ENCODE assay signal across 19 cellular contexts in the genomic region with DNA sequence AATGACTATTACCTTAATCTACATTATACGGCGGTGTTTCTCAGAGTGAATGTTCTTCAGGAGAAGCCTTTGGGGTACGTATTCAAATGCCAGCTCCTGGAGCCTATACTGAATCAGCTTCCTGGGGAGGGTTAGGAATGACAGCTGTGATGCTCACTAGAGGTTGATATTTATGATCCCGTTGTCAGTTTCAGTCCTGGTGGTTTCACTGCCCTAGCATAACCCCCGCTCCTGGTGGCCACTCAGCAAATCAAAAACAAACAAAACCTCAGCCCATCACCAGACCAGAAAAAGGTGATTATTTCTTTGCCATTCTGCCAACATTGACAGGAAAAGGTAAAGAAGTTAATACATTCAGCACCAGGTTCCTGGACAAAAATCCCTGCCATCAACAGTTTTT.
DNase-seq lines count a peak whose midpoint lies in the region; ATAC-seq and TF ChIP-seq lines count a peak whose summit lies in the region.
"Had no signal": no experiment of that assay in that cellular context is flagged by ENCODE, and none has a peak within 500 bp of the region (broad histone marks: within the 10 kb centered on the region; RNA-seq: fewer than 3 reads in every experiment).

No MANE protein-coding gene starts in this region.

- no peak overlapping the region for H3K4me3 ChIP-seq in IMR-90 (ENCODE audit: insufficient read depth, low read depth, low read length)
- H3K4me3 ChIP-seq in stomach: no peak overlapping the region
- H3K4me3 ChIP-seq: BLaER1, GM12878 had no signal

- H4K91ac ChIP-seq in IMR-90 (ENCODE audit: insufficient read depth, low read depth, low read length): no peak overlapping the region

- H2BK120ac ChIP-seq in IMR-90 (ENCODE audit: low read depth, low read length): no peak overlapping the region

- H3K36me3 ChIP-seq in IMR-90 (ENCODE audit: control insufficient read depth, insufficient read depth, low read length): no peaks in the 10 kb centered on the region
- no peaks in the 10 kb centered on the region for H3K36me3 ChIP-seq in stomach
- H3K36me3 ChIP-seq: BLaER1 had no signal

- DNase-seq in NCI-H82 (lab: John Stamatoyannopoulos, UW) (peak; percentile 22), NCI-H82 treated with DMSO at 0.1 percent for 48 hours (lab: John Stamatoyannopoulos, UW; ENCODE audit: unreplicated experiment) (no peak), IMR-90 (no peak), NCI-H226 (peak; percentile 17), left kidney (ENCODE audit: low read depth, low spot score) (peak; percentile 44), stomach (no peak), substantia nigra (lab: John Stamatoyannopoulos, UW) (no peak)
- DNase-seq in activated naive CD4-positive, alpha-beta T cell treated with anti-CD3 and anti-CD28 coated beads for 36 hours: no peak
- DNase-seq: Calu3; CD8-positive, alpha-beta T cell; DND-41; GOT3; H7; HFFc6 had no signal

- H3K27ac ChIP-seq in IMR-90 (ENCODE audit: insufficient read depth, low read length): no peak overlapping the region
- no peak overlapping the region for H3K27ac ChIP-seq in stomach
- H3K27ac ChIP-seq in substantia nigra (ENCODE audit: low read depth, low read length, poor library complexity, severe bottlenecking): no peak overlapping the region
- H3K27ac ChIP-seq: 22Rv1, BLaER1 had no signal

- no peak overlapping the region for H2BK15ac ChIP-seq in IMR-90 (ENCODE audit: low read depth, low read length)

- no peak for ATAC-seq in IMR-90 (ENCODE audit: low read depth)
- ATAC-seq: CD8-positive, alpha-beta T cell; GM12878; HCT116 had no signal

- no peak overlapping the region for H3K4me2 ChIP-seq in IMR-90 (ENCODE audit: low read depth, low read length)
- H3K4me2 ChIP-seq: BLaER1 had no signal

- H3K9me3 ChIP-seq in IMR-90 (ENCODE audit: control insufficient read depth, insufficient read depth, low read length) (no peaks in the 10 kb centered on the region), stomach (no peaks in the 10 kb centered on the region)
- H3K9me3 ChIP-seq: BLaER1 had no signal

- TF ChIP-seq CTCF in IMR-90 (conservative IDR thresholded peaks at IDR 0.05; ENCODE audit: low read depth, low read length) (no peak), stomach (IDR thresholded peaks at IDR 0.05) (no peak)

- POLR2A ChIA-PET in IMR-90 (lab: Charles Lee; ENCODE audit: unreplicated experiment): no interaction called here

- no peaks in the 10 kb centered on the region for H3K4me1 Mint-ChIP-seq in activated naive CD4-positive, alpha-beta T cell treated with anti-CD3 and anti-CD28 coated beads for 36 hours (ENCODE audit: low read depth)
- H3K4me1 Mint-ChIP-seq: CD14-positive monocyte had no signal

- peaks cover 8% of the 10 kb centered on the region for H3K27me3 ChIP-seq in IMR-90 (ENCODE audit: control insufficient read depth, insufficient read depth, low read length)
- H3K27me3 ChIP-seq in stomach: peaks cover 0 to 18% (median 0%) of the 10 kb centered on the region in 3 donors
- H3K27me3 ChIP-seq: BLaER1 had no signal

- no peak for TF ChIP-seq EP300 in stomach (IDR thresholded peaks at IDR 0.05)

- CTCF ChIA-PET in IMR-90 (lab: Yijun Ruan, JAX): no interaction called here
- CTCF ChIA-PET in activated naive CD4-positive, alpha-beta T cell treated with anti-CD3 and anti-CD28 coated beads for 36 hours (lab: Charles Lee): no interaction called here

- H3K23ac ChIP-seq in IMR-90 (ENCODE audit: low read depth, low read length): no peak overlapping the region

- no peak overlapping the region for H3K9ac ChIP-seq in IMR-90 (ENCODE audit: low read depth, low read length)
- H3K9ac ChIP-seq: BLaER1 had no signal

- intact Hi-C loops in IMR-90 (cut with micrococcal nuclease): no loop called here
- intact Hi-C loops in stomach (cut with DNase I; ENCODE audit: low total_unique reads): no loop called here
- intact Hi-C loops in activated naive CD4-positive, alpha-beta T cell treated with anti-CD3 and anti-CD28 coated beads for 36 hours (cut with micrococcal nuclease): no loop called here

- H2AK5ac ChIP-seq in IMR-90 (ENCODE audit: low read depth, low read length): no peak overlapping the region

- H3K4ac ChIP-seq in IMR-90 (ENCODE audit: low read depth, low read length): no peak overlapping the region

- H3K27ac Mint-ChIP-seq in activated naive CD4-positive, alpha-beta T cell treated with anti-CD3 and anti-CD28 coated beads for 36 hours: no peak overlapping the region
- H3K27ac Mint-ChIP-seq: CD14-positive monocyte; CD8-positive, alpha-beta T cell; HFFc6 had no signal

- TF ChIP-seq POLR2A in IMR-90 (IDR thresholded peaks at IDR 0.05; ENCODE audit: low read depth, low read length) (no peak), stomach (IDR thresholded peaks at IDR 0.05) (no peak)

- H3K18ac ChIP-seq in IMR-90 (ENCODE audit: low read depth, low read length): no peak overlapping the region

- H3K27me3 Mint-ChIP-seq in activated naive CD4-positive, alpha-beta T cell treated with anti-CD3 and anti-CD28 coated beads for 36 hours (ENCODE audit: low read depth): no peaks in the 10 kb centered on the region

- H4K5ac ChIP-seq in IMR-90 (ENCODE audit: low read depth, low read length): no peak overlapping the region

- H4K8ac ChIP-seq in IMR-90 (ENCODE audit: low read depth in 2 of 2, low read length in 2 of 2): no peak overlapping the region

- dilution Hi-C loops in IMR-90 (cut with HindIII; ENCODE audit: low sequenced_read_pairs, unreplicated experiment): no loop called here

- no peak overlapping the region for H3K4me3 Mint-ChIP-seq in activated naive CD4-positive, alpha-beta T cell treated with anti-CD3 and anti-CD28 coated beads for 36 hours
- H3K4me3 Mint-ChIP-seq: CD14-positive monocyte; CD8-positive, alpha-beta T cell; HFFc6 had no signal

- H3K4me1 ChIP-seq in IMR-90 (ENCODE audit: control insufficient read depth, insufficient read depth, low read length) (peaks cover 4% of the 10 kb centered on the region), stomach (no peaks in the 10 kb centered on the region)
- H3K4me1 ChIP-seq: BLaER1 had no signal

- H3K56ac ChIP-seq in IMR-90 (ENCODE audit: extremely low read depth, insufficient read depth, low read length): no peak overlapping the region

- H4K20me1 ChIP-seq in IMR-90 (ENCODE audit: insufficient read depth, low read length): no peaks in the 10 kb centered on the region
- H4K20me1 ChIP-seq: BLaER1 had no signal

- no peak overlapping the region for H2AK9ac ChIP-seq in IMR-90 (replicated peaks; ENCODE audit: low read depth, low read length, poor library complexity)

- BruUV-seq in IMR-90 (replicated peaks; lab: Mats Ljungman, UMichigan): no TSS peak

- in situ Hi-C loops in IMR-90 (cut with MboI; ENCODE audit: low sequenced_read_pairs): no loop called here

- H3K79me1 ChIP-seq in IMR-90 (ENCODE audit: low read depth in 1 of 2, low read length in 2 of 2): no peaks in the 10 kb centered on the region

- no peak overlapping the region for H3K14ac ChIP-seq in IMR-90 (replicated peaks; ENCODE audit: low read depth, low read length)

- no peaks in the 10 kb centered on the region for H3K9me1 ChIP-seq in IMR-90 (ENCODE audit: insufficient read depth, low read length)

- no CpG with 5 or more reads among the region's 5 CpGs for WGBS in IMR-90 (ENCODE audit: extremely low coverage in 2 of 2, insufficient read length in 1 of 2), 2 experiments
- WGBS in stomach, 5 donors: 77 to 82% (median 81%) methylated on average over 5 of the region's 5 CpGs

- H2BK20ac ChIP-seq in IMR-90 (ENCODE audit: low read depth, low read length): no peak overlapping the region

- no peak for TF ChIP-seq RAD21 in IMR-90 (IDR thresholded peaks at IDR 0.05; ENCODE audit: low read length)

- H2BK5ac ChIP-seq in IMR-90 (ENCODE audit: low read depth, low read length, poor library complexity, severe bottlenecking): no peak overlapping the region

- H2AFZ ChIP-seq in IMR-90 (replicated peaks; ENCODE audit: low read length, poor library complexity): peak overlapping the region; percentile 6

- H3K36me3 Mint-ChIP-seq in activated naive CD4-positive, alpha-beta T cell treated with anti-CD3 and anti-CD28 coated beads for 36 hours (ENCODE audit: low read depth): no peaks in the 10 kb centered on the region
- H3K36me3 Mint-ChIP-seq: CD14-positive monocyte; CD8-positive, alpha-beta T cell had no signal

- H3K9me3 Mint-ChIP-seq in activated naive CD4-positive, alpha-beta T cell treated with anti-CD3 and anti-CD28 coated beads for 36 hours: no peaks in the 10 kb centered on the region
- H3K9me3 Mint-ChIP-seq: CD14-positive monocyte; CD8-positive, alpha-beta T cell had no signal

TF ChIP-seq in IMR-90, 13 proteins besides CTCF, POLR2A, EP300 and RAD21 (continues in another document):
- TF ChIP-seq BHLHE40 (IDR thresholded peaks at IDR 0.05; ENCODE audit: low read depth, low read length): no peak
- TF ChIP-seq RFX5 (IDR thresholded peaks at IDR 0.05; ENCODE audit: low read depth, low read length): no peak
- TF ChIP-seq RCOR1 (IDR thresholded peaks at IDR 0.05; ENCODE audit: insufficient replicate concordance, low read length): no peak
- no peak for TF ChIP-seq MAZ (IDR thresholded peaks at IDR 0.05; ENCODE audit: borderline replicate concordance, low read depth, low read length)
- TF ChIP-seq CHD1 (IDR thresholded peaks at IDR 0.05; ENCODE audit: low read depth, low read length): no peak
- no peak for TF ChIP-seq MAFK (IDR thresholded peaks at IDR 0.05; ENCODE audit: low read depth, low read length)
- no peak for TF ChIP-seq MXI1 (IDR thresholded peaks at IDR 0.05; ENCODE audit: borderline replicate concordance, low read depth, low read length)
- TF ChIP-seq SMC3 (IDR thresholded peaks at IDR 0.05; ENCODE audit: low read depth, low read length): no peak
- no peak for TF ChIP-seq CEBPB (IDR thresholded peaks at IDR 0.05; ENCODE audit: low read depth, low read length)
- TF ChIP-seq, protein P1, sequence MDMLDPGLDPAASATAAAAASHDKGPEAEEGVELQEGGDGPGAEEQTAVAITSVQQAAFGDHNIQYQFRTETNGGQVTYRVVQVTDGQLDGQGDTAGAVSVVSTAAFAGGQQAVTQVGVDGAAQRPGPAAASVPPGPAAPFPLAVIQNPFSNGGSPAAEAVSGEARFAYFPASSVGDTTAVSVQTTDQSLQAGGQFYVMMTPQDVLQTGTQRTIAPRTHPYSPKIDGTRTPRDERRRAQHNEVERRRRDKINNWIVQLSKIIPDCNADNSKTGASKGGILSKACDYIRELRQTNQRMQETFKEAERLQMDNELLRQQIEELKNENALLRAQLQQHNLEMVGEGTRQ (IDR thresholded peaks at IDR 0.05; ENCODE audit: low read depth, low read length): no peak
- no peak for TF ChIP-seq NFE2L2 (IDR thresholded peaks at IDR 0.05; ENCODE audit: low read depth, low read length)
- TF ChIP-seq FOS (IDR thresholded peaks at IDR 0.05; ENCODE audit: low read depth, low read length): no peak

Comparison
In these comparisons a context has a peak if more than half of its experiments do, and no peak if none do; other contexts are left out.
1. DNase-seq: peak in NCI-H82 (single experiment), NCI-H226 (single experiment) and left kidney (single experiment); none in NCI-H82 treated with DMSO at 0.1 percent for 48 hours (single experiment), IMR-90 (single experiment), stomach (single experiment), activated naive CD4-positive, alpha-beta T cell treated with anti-CD3 and anti-CD28 coated beads for 36 hours (single experiment) and substantia nigra (0 of 49).